ENCODE assay signal across 35 cellular contexts in genomic region chr10:45202242-45202641, GRCh38.
"Had no signal": no experiment of that assay in that cellular context is flagged by ENCODE, and none has a peak within 500 bp of the region (broad histone marks: within the 10 kb centered on the region; RNA-seq: fewer than 3 reads in every experiment).

No MANE protein-coding gene starts in this region.

- H3K4me3 ChIP-seq: MG63 had no signal

- H3K36me3 ChIP-seq: MG63 had no signal

- H3K9me3 ChIP-seq: MG63 had no signal

- DNase-seq: Karpas-422, Kasumi-1, MG63, MM.1S, MV-4-11, NCI-H1048, NCI-H1092, NCI-H1092 treated with DMSO at 0.1 percent for 48 hours, NCI-H1105, NCI-H1105 treated with DMSO at 0.1 percent for 48 hours, NCI-H1417, NCI-H1417 treated with DMSO at 0.1 percent for 48 hours, NCI-H1436, NCI-H1436 treated with DMSO at 0.1 percent for 48 hours, NCI-H146, NCI-H1694, NCI-H1694 treated with DMSO at 0.1 percent for 48 hours, NCI-H187, NCI-H187 treated with DMSO at 0.1 percent for 48 hours, NCI-H1930, NCI-H2029, NCI-H2029 treated with DMSO at 0.1 percent for 48 hours, NCI-H2081, NCI-H2081 treated with DMSO at 0.1 percent for 48 hours, NCI-H2107, NCI-H2171, NCI-H2171 treated with DMSO at 0.1 percent for 48 hours, NCI-H2227 treated with DMSO at 0.1 percent for 48 hours, NCI-H226, NCI-H345, NCI-H446, NCI-H446 treated with DMSO at 0.1 percent for 48 hours, NCI-H510A, NCI-H510A treated with DMSO at 0.1 percent for 48 hours, NCI-H524 had no signal
